ENCODE assay signal across 11 cellular contexts in genomic region chr9:108156270-108156998, GRCh38.
DNase-seq lines count a peak whose midpoint lies in the region; ATAC-seq, FAIRE-seq and TF ChIP-seq lines count a peak whose summit lies in the region.
"Had no signal": no experiment of that assay in that cellular context is flagged by ENCODE, and none has a peak within 500 bp of the region (broad histone marks: within the 10 kb centered on the region; RNA-seq: fewer than 3 reads in every experiment).

No MANE protein-coding gene starts in this region.

- no peaks in the 10 kb centered on the region for H3K27me3 ChIP-seq in keratinocyte (ENCODE audit: control insufficient read depth, extremely low read depth, insufficient read depth, low read length)
- H3K27me3 ChIP-seq: tibial artery had no signal

- peaks cover 11% of the 10 kb centered on the region for H3K4me1 ChIP-seq in keratinocyte (ENCODE audit: control insufficient read depth, extremely low read depth, insufficient read depth, low read length)
- H3K4me1 ChIP-seq: tibial artery had no signal

- peak overlapping the region; percentile 65 for H3K9ac ChIP-seq in keratinocyte (ENCODE audit: control insufficient read depth, extremely low read depth, insufficient read depth, low read length)

- H3K27me3 Mint-ChIP-seq in HFFc6 (ENCODE audit: insufficient read depth): no peaks in the 10 kb centered on the region

- intact Hi-C loops in sciatic nerve (cut with DNase I): no loop called here

- H3K4me1 Mint-ChIP-seq in HFFc6 (ENCODE audit: low read depth): no peaks in the 10 kb centered on the region
- H3K4me1 Mint-ChIP-seq: naive B cell had no signal

- H3K36me3 ChIP-seq in keratinocyte (ENCODE audit: control insufficient read depth in 2 of 2, extremely low read depth in 1 of 2, insufficient read depth in 2 of 2, low read length in 2 of 2): no peaks in the 10 kb centered on the region
- H3K36me3 ChIP-seq: tibial artery had no signal

- no peak overlapping the region for H3K4me3 ChIP-seq in AG10803 (ENCODE audit: low read length)
- peak overlapping the region in 2 of 3 experiments; percentile 43 to 62 for H3K4me3 ChIP-seq in keratinocyte (ENCODE audit: control insufficient read depth in 2 of 3, extremely low read depth in 1 of 3, insufficient read depth in 2 of 3, low read depth in 1 of 3, low read length in 3 of 3)
- H3K4me3 ChIP-seq: tibial artery had no signal

- dilution Hi-C loops in keratinocyte (cut with MboI; ENCODE audit: extremely low pct_ligation_motif_present, low sequenced_read_pairs): no loop called here

- H3K4me2 ChIP-seq in keratinocyte (ENCODE audit: control insufficient read depth, extremely low read depth, insufficient read depth, low read depth, low read length): peak overlapping the region; percentile 85

- H3K27ac ChIP-seq in keratinocyte (ENCODE audit: control insufficient read depth, insufficient read depth, low read length): peak overlapping the region; percentile 82
- H3K27ac ChIP-seq: tibial artery had no signal

- H3K27ac Mint-ChIP-seq in HFFc6: no peak overlapping the region
- H3K27ac Mint-ChIP-seq: activated T-helper 1 cell treated with anti-CD3 and anti-CD28 coated beads, Interleukin-12 subunit alpha, Interleukin-12 subunit beta, Interleukin-2, Interleukin-4 antibody, amounts not matched to agents 30 ng/mL and 10 ng/mL and 1 ng/mL, durations not matched to agents 14 hours and 24 hours and 36 hours had no signal

- H2AFZ ChIP-seq in keratinocyte (ENCODE audit: control insufficient read depth, low read length): peak overlapping the region; percentile 94

- no peaks in the 10 kb centered on the region for H3K79me2 ChIP-seq in keratinocyte (ENCODE audit: control insufficient read depth, insufficient read depth, low read length)

- DNase-seq in AG10803 (ENCODE audit: low read depth) (peak; percentile 2), HuH-7 (ENCODE audit: low spot score) (peak; percentile 21), SKM-1 (lab: John Stamatoyannopoulos, UW; ENCODE audit: unreplicated experiment) (peak; percentile 9), keratinocyte (ENCODE audit: low read depth, low spot score) (peak; percentile 11), sciatic nerve (ENCODE audit: low spot score) (no peak), DMS79 (lab: John Stamatoyannopoulos, UW) (no peak), midbrain (lab: John Stamatoyannopoulos, UW) (no peak), HFFc6 (no peak)
- DNase-seq: naive B cell, tibial artery had no signal

- no peak for ATAC-seq in sciatic nerve

- no peak for TF ChIP-seq CTCF in AG10803 (conservative IDR thresholded peaks at IDR 0.05; ENCODE audit: low read length)
- no peak for TF ChIP-seq CTCF in keratinocyte (optimal IDR thresholded peaks at IDR 0.05 in 1 of 3, IDR thresholded peaks at IDR 0.05 in 1 of 3, conservative IDR thresholded peaks at IDR 0.05 in 1 of 3; ENCODE audit: extremely low read depth in 1 of 3, insufficient read depth in 2 of 3, low read length in 3 of 3)
- no peak for TF ChIP-seq CTCF in HFFc6 (IDR thresholded peaks at IDR 0.05)

- no peaks in the 10 kb centered on the region for H3K9me3 ChIP-seq in keratinocyte (ENCODE audit: control insufficient read depth, low read depth, low read length)
- H3K9me3 ChIP-seq: tibial artery had no signal

- H3K36me3 Mint-ChIP-seq in HFFc6 (ENCODE audit: low read depth): no peaks in the 10 kb centered on the region

- H4K20me1 ChIP-seq in keratinocyte (ENCODE audit: control insufficient read depth, extremely low read depth, insufficient read depth, low read length): no peaks in the 10 kb centered on the region

- H3K4me3 Mint-ChIP-seq in HFFc6: no peak overlapping the region
- H3K4me3 Mint-ChIP-seq: activated T-helper 1 cell treated with anti-CD3 and anti-CD28 coated beads, Interleukin-12 subunit alpha, Interleukin-12 subunit beta, Interleukin-2, Interleukin-4 antibody, amounts not matched to agents 30 ng/mL and 10 ng/mL and 1 ng/mL, durations not matched to agents 14 hours and 24 hours and 36 hours; naive B cell had no signal

- peak; percentile 95 for FAIRE-seq in keratinocyte (lab: Jason Lieb, UNC)

- no peaks in the 10 kb centered on the region for H3K9me3 Mint-ChIP-seq in HFFc6
- H3K9me3 Mint-ChIP-seq: activated T-helper 1 cell treated with anti-CD3 and anti-CD28 coated beads, Interleukin-12 subunit alpha, Interleukin-12 subunit beta, Interleukin-2, Interleukin-4 antibody, amounts not matched to agents 30 ng/mL and 10 ng/mL and 1 ng/mL, durations not matched to agents 14 hours and 24 hours and 36 hours had no signal

- no peaks in the 10 kb centered on the region for H3K9me1 ChIP-seq in keratinocyte (ENCODE audit: control insufficient read depth, extremely low read depth, insufficient read depth, low read length)

Comparison
In these comparisons a context has a peak if more than half of its experiments do, and no peak if none do; other contexts are left out.
1. DNase-seq: peak in AG10803 (single experiment), HuH-7 (single experiment), SKM-1 (single experiment) and keratinocyte (single experiment); none in sciatic nerve (single experiment), DMS79 (single experiment), midbrain (single experiment) and HFFc6 (single experiment).